In genomic region chr1:244788493-244789275, GRCh38 we compare ENCODE assay signal across 26 cellular contexts. TPM values are rescaled to one million over a fixed set of nuclear protein-coding genes. Genes with fewer than 3 reads are reported as not detected.
DNase-seq lines count a peak whose midpoint lies in the region; ATAC-seq and TF ChIP-seq lines count a peak whose summit lies in the region.
"Had no signal": no experiment of that assay in that cellular context is flagged by ENCODE, and none has a peak within 500 bp of the region (broad histone marks: within the 10 kb centered on the region; RNA-seq: fewer than 3 reads in every experiment).

No MANE protein-coding gene starts in this region.

- H3K4me1 Mint-ChIP-seq in endodermal cell, result no peaks in the 10 kb centered on the region
- H3K4me1 Mint-ChIP-seq in activated CD4-positive, alpha-beta memory T cell treated with anti-CD3 and anti-CD28 coated beads for 36 hours (ENCODE audit: low read depth), result no peaks in the 10 kb centered on the region
- H3K4me1 Mint-ChIP-seq: activated naive CD8-positive, alpha-beta T cell treated with anti-CD3 and anti-CD28 coated beads, Interleukin-2, amount 10 ng/mL, durations not matched to agents 7 days and 5 days had no signal

- H3K27me3 ChIP-seq in OCI-LY3 (ENCODE audit: low read depth, low read length), result peaks cover 12% of the 10 kb centered on the region
- H3K27me3 ChIP-seq in endodermal cell (ENCODE audit: control insufficient read depth, insufficient read depth, low read length, poor library complexity, severe bottlenecking), result no peaks in the 10 kb centered on the region
- H3K27me3 ChIP-seq: ascending aorta had no signal

- no peaks in the 10 kb centered on the region for H3K27me3 Mint-ChIP-seq in endodermal cell (ENCODE audit: insufficient read depth)
- H3K27me3 Mint-ChIP-seq in activated CD4-positive, alpha-beta memory T cell treated with anti-CD3 and anti-CD28 coated beads for 36 hours, result peaks cover 2% of the 10 kb centered on the region
- H3K27me3 Mint-ChIP-seq: activated naive CD8-positive, alpha-beta T cell treated with anti-CD3 and anti-CD28 coated beads, Interleukin-2, amount 10 ng/mL, durations not matched to agents 7 days and 5 days; CD4-positive, alpha-beta memory T cell had no signal

- POLR2A ChIA-PET in activated CD4-positive, alpha-beta memory T cell treated with anti-CD3 and anti-CD28 coated beads for 36 hours (lab: Charles Lee), result no interaction called here

- CTCF ChIA-PET in activated CD4-positive, alpha-beta memory T cell treated with anti-CD3 and anti-CD28 coated beads for 36 hours (lab: Charles Lee), result no interaction called here

- H3K4me3 Mint-ChIP-seq in endodermal cell, result no peak overlapping the region
- H3K4me3 Mint-ChIP-seq in activated CD4-positive, alpha-beta memory T cell treated with anti-CD3 and anti-CD28 coated beads for 36 hours, result no peak overlapping the region
- H3K4me3 Mint-ChIP-seq: activated CD8-positive, alpha-beta T cell treated with anti-CD3 and anti-CD28 coated beads, Interleukin-2, amount 10 ng/mL, durations not matched to agents 7 days and 5 days; activated naive CD8-positive, alpha-beta T cell treated with anti-CD3 and anti-CD28 coated beads, Interleukin-2, amount 10 ng/mL, durations not matched to agents 7 days and 5 days had no signal

- no peaks in the 10 kb centered on the region for H3K79me2 ChIP-seq in OCI-LY3 (ENCODE audit: low read length)

- peak; percentile 49 for TF ChIP-seq CTCF in OCI-LY3 (IDR thresholded peaks at IDR 0.05; ENCODE audit: low read depth, low read length)
- no peak for TF ChIP-seq CTCF in endodermal cell (conservative IDR thresholded peaks at IDR 0.05)

- peaks cover 13% of the 10 kb centered on the region for H3K4me1 ChIP-seq in OCI-LY3 (ENCODE audit: low read length)
- no peaks in the 10 kb centered on the region for H3K4me1 ChIP-seq in endodermal cell (ENCODE audit: control insufficient read depth, insufficient read depth, low read length)
- H3K4me1 ChIP-seq: ascending aorta, esophagus squamous epithelium, psoas muscle had no signal

- H4K20me1 ChIP-seq in OCI-LY3 (ENCODE audit: insufficient read depth, low read length), result no peaks in the 10 kb centered on the region

- ATAC-seq in GM21717 (IDR thresholded peaks at IDR 0.05; ENCODE audit: unreplicated experiment) (no peak), HG03342 (IDR thresholded peaks at IDR 0.05; ENCODE audit: unreplicated experiment) (no peak)
- ATAC-seq: activated CD8-positive, alpha-beta T cell treated with anti-CD3 and anti-CD28 coated beads, Interleukin-2, amount 10 ng/mL, durations not matched to agents 7 days and 5 days; psoas muscle had no signal

- H3K36me3 Mint-ChIP-seq in endodermal cell (ENCODE audit: low read depth), result no peaks in the 10 kb centered on the region
- no peaks in the 10 kb centered on the region for H3K36me3 Mint-ChIP-seq in activated CD4-positive, alpha-beta memory T cell treated with anti-CD3 and anti-CD28 coated beads for 36 hours
- H3K36me3 Mint-ChIP-seq: activated naive CD8-positive, alpha-beta T cell treated with anti-CD3 and anti-CD28 coated beads, Interleukin-2, amount 10 ng/mL, durations not matched to agents 7 days and 5 days; CD4-positive, alpha-beta memory T cell had no signal

- H2AFZ ChIP-seq in OCI-LY3 (ENCODE audit: low read depth, low read length), result peak overlapping the region; percentile 77

- DNase-seq in NOMO-1 treated with DMSO at 0.1 percent for 48 hours (lab: John Stamatoyannopoulos, UW; ENCODE audit: unreplicated experiment), result peak; percentile 12
- DNase-seq in NOMO-1 treated with dmso at 0.1 percent for 144 hours (lab: John Stamatoyannopoulos, UW; ENCODE audit: unreplicated experiment), result no peak
- DNase-seq in endodermal cell, result peak; percentile 65
- peak; percentile 46 for DNase-seq in posterior vena cava (ENCODE audit: low spot score)
- DNase-seq in activated CD4-positive, alpha-beta memory T cell treated with anti-CD3 and anti-CD28 coated beads for 36 hours, result no peak
- DNase-seq: activated CD4-positive, CD25-positive, alpha-beta regulatory T cell treated with anti-CD3 and anti-CD28 coated beads, Interleukin-2, amount 50 U/mL, for 72 hours; activated CD8-positive, alpha-beta T cell treated with anti-CD3 and anti-CD28 coated beads, Interleukin-2, amount 10 ng/mL, durations not matched to agents 7 days and 5 days; activated effector memory CD4-positive, alpha-beta T cell treated with Interleukin-2 at 50 U/mL for 16 hours; activated naive CD8-positive, alpha-beta T cell treated with anti-CD3 and anti-CD28 coated beads, Interleukin-2, amount 10 ng/mL, durations not matched to agents 7 days and 5 days; activated T-cell treated with anti-CD3 and anti-CD28 coated beads for 4 hours; CD4-positive, alpha-beta memory T cell; esophagus squamous epithelium; foreskin melanocyte; NCI-H1417; NCI-H2081 treated with DMSO at 0.1 percent for 48 hours; NCI-H774; psoas muscle; SHP77; stimulated activated naive CD4-positive, alpha-beta T cell treated with Interleukin-2 at 50 U/mL for 16 hours had no signal

- H3K4me3 ChIP-seq in OCI-LY3 (ENCODE audit: low read length) (peak overlapping the region; percentile 77), endodermal cell (ENCODE audit: low read length) (no peak overlapping the region)
- H3K4me3 ChIP-seq: ascending aorta, esophagus squamous epithelium, lung, psoas muscle had no signal

- no peaks in the 10 kb centered on the region for H3K9me3 ChIP-seq in OCI-LY3 (ENCODE audit: insufficient read depth, low read length)
- no peaks in the 10 kb centered on the region for H3K9me3 ChIP-seq in endodermal cell (ENCODE audit: control insufficient read depth, low read length)
- H3K9me3 ChIP-seq: ascending aorta, esophagus squamous epithelium, psoas muscle had no signal

- H3K27ac Mint-ChIP-seq in endodermal cell, result no peak overlapping the region
- no peak overlapping the region for H3K27ac Mint-ChIP-seq in activated CD4-positive, alpha-beta memory T cell treated with anti-CD3 and anti-CD28 coated beads for 36 hours
- H3K27ac Mint-ChIP-seq: activated CD8-positive, alpha-beta T cell treated with anti-CD3 and anti-CD28 coated beads, Interleukin-2, amount 10 ng/mL, durations not matched to agents 7 days and 5 days; activated naive CD8-positive, alpha-beta T cell treated with anti-CD3 and anti-CD28 coated beads, Interleukin-2, amount 10 ng/mL, durations not matched to agents 7 days and 5 days; CD4-positive, alpha-beta memory T cell; IgD-negative memory B cell had no signal

- peaks cover 1% of the 10 kb centered on the region for H3K9me3 Mint-ChIP-seq in endodermal cell
- no peaks in the 10 kb centered on the region for H3K9me3 Mint-ChIP-seq in activated CD4-positive, alpha-beta memory T cell treated with anti-CD3 and anti-CD28 coated beads for 36 hours
- H3K9me3 Mint-ChIP-seq: activated naive CD8-positive, alpha-beta T cell treated with anti-CD3 and anti-CD28 coated beads, Interleukin-2, amount 10 ng/mL, durations not matched to agents 7 days and 5 days; CD4-positive, alpha-beta memory T cell; IgD-negative memory B cell had no signal

- H3K4me2 ChIP-seq in OCI-LY3 (ENCODE audit: low read length), result peak overlapping the region; percentile 97

- WGBS in endodermal cell (ENCODE audit: insufficient coverage in 1 of 2, insufficient read length in 1 of 2), 2 experiments, result 86 to 87% methylated on average over 22 to 23 of the region's 23 CpGs

- H3K27ac ChIP-seq in OCI-LY3 (ENCODE audit: low read length), result no peak overlapping the region
- no peak overlapping the region for H3K27ac ChIP-seq in endodermal cell (ENCODE audit: low read depth, low read length)
- H3K27ac ChIP-seq: 22Rv1, ascending aorta, esophagus squamous epithelium, psoas muscle had no signal

- no peaks in the 10 kb centered on the region for H3K36me3 ChIP-seq in OCI-LY3 (replicated peaks; ENCODE audit: low read depth, low read length)
- no peaks in the 10 kb centered on the region for H3K36me3 ChIP-seq in endodermal cell (ENCODE audit: control insufficient read depth, insufficient read depth, low read length)
- H3K36me3 ChIP-seq: ascending aorta, esophagus squamous epithelium had no signal

- H3K9ac ChIP-seq in OCI-LY3 (ENCODE audit: low read length), result peak overlapping the region; percentile 24
- no peak overlapping the region for H3K9ac ChIP-seq in endodermal cell (ENCODE audit: extremely low read depth, low read length, poor library complexity, severe bottlenecking)

- intact Hi-C loops in posterior vena cava (cut with DNase I), result no loop called here
- intact Hi-C loops in activated CD4-positive, alpha-beta memory T cell treated with anti-CD3 and anti-CD28 coated beads for 36 hours (cut with micrococcal nuclease), result no loop called here

RNA-seq across cellular contexts. Expression of gene COX20, which starts 46.8 kb away (rescaled TPM):
- total RNA-seq in endodermal cell, result 10 to 100 TPM; 19.5 to 23.4 TPM
- polyA plus RNA-seq in endodermal cell (2013, experiment 1 of 2), result 27.2 TPM
- polyA plus RNA-seq in endodermal cell (2013, experiment 2 of 2), result 25.9 TPM
- 10 to 100 TPM; 42.1 to 47.6 TPM for total RNA-seq in posterior vena cava
- total RNA-seq in activated CD4-positive, alpha-beta memory T cell treated with anti-CD3 and anti-CD28 coated beads for 36 hours, result 10 to 100 TPM; 23.4 to 27.8 TPM

Comparison
In these comparisons a context has a peak if more than half of its experiments do, and no peak if none do; other contexts are left out.
1. DNase-seq: peak in NOMO-1 treated with DMSO at 0.1 percent for 48 hours (single experiment), endodermal cell (single experiment) and posterior vena cava (single experiment); none in NOMO-1 treated with dmso at 0.1 percent for 144 hours (single experiment) and activated CD4-positive, alpha-beta memory T cell treated with anti-CD3 and anti-CD28 coated beads for 36 hours (single experiment).